14 cellular contexts compared by ENCODE assay signal in genomic region chr3:47096955-47097354, GRCh38.
DNase-seq lines count a peak whose midpoint lies in the region; FAIRE-seq and TF ChIP-seq lines count a peak whose summit lies in the region.
"Had no signal": no experiment of that assay in that cellular context is flagged by ENCODE, and none has a peak within 500 bp of the region (broad histone marks: within the 10 kb centered on the region; RNA-seq: fewer than 3 reads in every experiment).

No MANE protein-coding gene starts in this region.

- in situ Hi-C loops in GM13976 (cut with MboI; ENCODE audit: low sequenced_read_pairs, unreplicated experiment): no loop called here

- peaks cover 23% of the 10 kb centered on the region for H3K4me1 Mint-ChIP-seq in chondrocyte (ENCODE audit: low read depth)
- peaks cover 12% of the 10 kb centered on the region for H3K4me1 Mint-ChIP-seq in mesothelial cell of epicardium
- H3K4me1 Mint-ChIP-seq: activated naive CD4-positive, alpha-beta T cell treated with anti-CD3 and anti-CD28 coated beads, Interleukin-2, amount 10 ng/mL, durations not matched to agents 7 days and 5 days; CD14-positive monocyte; neural crest cell had no signal

- DNase-seq in AG08395 (ENCODE audit: low spot score) (peak; percentile 69), HTR-8/SVneo (ENCODE audit: insufficient read length, low spot score) (peak; percentile 33), chondrocyte (ENCODE audit: low spot score) (no peak), mesothelial cell of epicardium (ENCODE audit: low spot score in 2 of 2, unreplicated experiment in 2 of 2) (no peak), ecto neural progenitor cell (ENCODE audit: low spot score) (no peak), GM13976 (ENCODE audit: low spot score) (no peak), SHP77 (lab: John Stamatoyannopoulos, UW) (no peak)
- no peak for DNase-seq in activated CD4-positive, alpha-beta T cell treated with anti-CD3 and anti-CD28 coated beads for 48 hours
- DNase-seq: activated CD4-positive, alpha-beta T cell treated with anti-CD3 and anti-CD28 coated beads for 1 hour; activated naive CD4-positive, alpha-beta T cell treated with anti-CD3 and anti-CD28 coated beads, Interleukin-2, amount 10 ng/mL, durations not matched to agents 7 days and 5 days; NCI-H526; stimulated activated CD4-positive, alpha-beta T cell treated with anti-CD3 and anti-CD28 coated beads, Interleukin-2, amount 100 ng/mL, for 24 hours had no signal

- peak overlapping the region; percentile 86 for H3K27ac Mint-ChIP-seq in chondrocyte (ENCODE audit: unreplicated experiment)
- H3K27ac Mint-ChIP-seq in mesothelial cell of epicardium: peak overlapping the region; percentile 91
- H3K27ac Mint-ChIP-seq: activated naive CD4-positive, alpha-beta T cell treated with anti-CD3 and anti-CD28 coated beads, Interleukin-2, amount 10 ng/mL, durations not matched to agents 7 days and 5 days had no signal

- H3K27me3 Mint-ChIP-seq in chondrocyte (ENCODE audit: low read depth) (no peaks in the 10 kb centered on the region), mesothelial cell of epicardium (ENCODE audit: low read depth) (no peaks in the 10 kb centered on the region)
- H3K27me3 Mint-ChIP-seq: activated naive CD4-positive, alpha-beta T cell treated with anti-CD3 and anti-CD28 coated beads, Interleukin-2, amount 10 ng/mL, durations not matched to agents 7 days and 5 days had no signal

- TF ChIP-seq CTCF in chondrocyte (IDR thresholded peaks at IDR 0.05) (no peak), mesothelial cell of epicardium (IDR thresholded peaks at IDR 0.05; ENCODE audit: unreplicated experiment) (no peak), GM13976 (IDR thresholded peaks at IDR 0.05; ENCODE audit: borderline replicate concordance, control extremely low read depth, extremely low read depth, insufficient read depth, missing control alignments) (no peak)

- H3K4me3 Mint-ChIP-seq in chondrocyte (ENCODE audit: unreplicated experiment): no peak overlapping the region
- no peak overlapping the region for H3K4me3 Mint-ChIP-seq in mesothelial cell of epicardium
- H3K4me3 Mint-ChIP-seq: activated naive CD4-positive, alpha-beta T cell treated with anti-CD3 and anti-CD28 coated beads, Interleukin-2, amount 10 ng/mL, durations not matched to agents 7 days and 5 days; CD14-positive monocyte; neural crest cell had no signal

- no peaks in the 10 kb centered on the region for H3K9me3 Mint-ChIP-seq in chondrocyte (ENCODE audit: low read depth)
- no peaks in the 10 kb centered on the region for H3K9me3 Mint-ChIP-seq in mesothelial cell of epicardium
- H3K9me3 Mint-ChIP-seq: activated naive CD4-positive, alpha-beta T cell treated with anti-CD3 and anti-CD28 coated beads, Interleukin-2, amount 10 ng/mL, durations not matched to agents 7 days and 5 days; CD14-positive monocyte; neural crest cell had no signal

- FAIRE-seq in HTR-8/SVneo (lab: Jason Lieb, UNC): no peak

- H3K36me3 Mint-ChIP-seq in chondrocyte (ENCODE audit: low read depth) (peaks cover 7% of the 10 kb centered on the region), mesothelial cell of epicardium (peaks cover 31% of the 10 kb centered on the region)

Comparison
In these comparisons a context has a peak if more than half of its experiments do, and no peak if none do; other contexts are left out.
1. DNase-seq: peak in AG08395 (single experiment) and HTR-8/SVneo (single experiment); none in chondrocyte (single experiment), mesothelial cell of epicardium (0 of 2), ecto neural progenitor cell (single experiment), GM13976 (single experiment), activated CD4-positive, alpha-beta T cell treated with anti-CD3 and anti-CD28 coated beads for 48 hours (single experiment) and SHP77 (0 of 2).